ENCODE assay signal across 20 cellular contexts in the genomic region with DNA sequence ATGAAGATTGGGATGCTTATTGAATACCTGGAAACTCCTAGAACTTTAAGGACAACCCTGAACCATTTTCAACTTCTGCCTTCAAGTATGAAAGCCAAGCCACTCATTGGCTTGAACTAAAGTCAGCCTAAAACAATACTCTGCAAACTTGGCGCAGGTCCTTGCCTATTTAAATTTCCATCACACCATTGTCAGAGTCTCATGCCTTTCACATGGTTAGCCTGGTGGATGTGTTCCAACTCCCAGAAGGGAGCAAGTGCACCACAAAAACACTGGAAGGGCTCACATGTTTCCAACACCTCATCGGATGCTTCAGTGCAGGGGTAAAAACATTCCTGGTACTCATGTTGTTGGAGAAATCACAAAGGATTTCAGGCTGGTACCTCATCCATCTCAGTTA.
DNase-seq lines count a peak whose midpoint lies in the region; ATAC-seq and TF ChIP-seq lines count a peak whose summit lies in the region.
"Had no signal": no experiment of that assay in that cellular context is flagged by ENCODE, and none has a peak within 500 bp of the region (broad histone marks: within the 10 kb centered on the region; RNA-seq: fewer than 3 reads in every experiment).

No MANE protein-coding gene starts in this region.

- H3K27me3 ChIP-seq in MG63 (no peaks in the 10 kb centered on the region), skeletal muscle satellite cell (ENCODE audit: control insufficient read depth, insufficient read depth, low read length) (no peaks in the 10 kb centered on the region), H9 (ENCODE audit: insufficient read depth, low read length) (no peaks in the 10 kb centered on the region), adrenal gland (no peaks in the 10 kb centered on the region)
- H3K27me3 ChIP-seq: cardiac muscle cell, spleen had no signal

- H3K79me2 ChIP-seq in H9 (ENCODE audit: insufficient read depth, low read length): no peaks in the 10 kb centered on the region

- no peak overlapping the region for H3K56ac ChIP-seq in H9 (ENCODE audit: insufficient read length, low read depth, low read length)

- H2BK15ac ChIP-seq in H9 (ENCODE audit: low read depth, low read length): no peak overlapping the region

- H3K4me2 ChIP-seq in skeletal muscle satellite cell (ENCODE audit: low read length) (peak overlapping the region; percentile 6), H9 (ENCODE audit: insufficient read depth, insufficient read length, low read length) (no peak overlapping the region)

- no peaks in the 10 kb centered on the region for H3K36me3 ChIP-seq in MG63
- no peaks in the 10 kb centered on the region for H3K36me3 ChIP-seq in skeletal muscle satellite cell (ENCODE audit: insufficient read depth, low read length)
- H3K36me3 ChIP-seq in adrenal gland (replicated peaks in 1 of 2): no peaks in the 10 kb centered on the region
- H3K36me3 ChIP-seq: BE2C, cardiac muscle cell, spleen had no signal

- no peak overlapping the region for H4K91ac ChIP-seq in H9 (ENCODE audit: insufficient read length, low read depth, low read length)

- no peak overlapping the region for H2AFZ ChIP-seq in H9 (ENCODE audit: low read length)

- intact Hi-C loops in adrenal gland (cut with DNase I): no loop called here

- H3K9me3 Mint-ChIP-seq in H9: no peaks in the 10 kb centered on the region
- H3K9me3 Mint-ChIP-seq: activated naive CD4-positive, alpha-beta T cell treated with anti-CD3 and anti-CD28 coated beads, Interleukin-2, amount 50 U/mL, for 72 hours; activated T-cell treated with anti-CD3 and anti-CD28 coated beads, Interleukin-2, amount 50 U/mL, for 24 hours had no signal

- no peak overlapping the region for H3K18ac ChIP-seq in H9 (ENCODE audit: insufficient read length, low read depth, low read length)

- peaks cover 0 to 4% (median 0%) of the 10 kb centered on the region in 3 experiments; a peak in 2 of 7 replicates for H3K36me3 Mint-ChIP-seq in H9 (ENCODE audit: insufficient read depth in 1 of 3, low read depth in 3 of 3)
- H3K36me3 Mint-ChIP-seq: activated naive CD4-positive, alpha-beta T cell treated with anti-CD3 and anti-CD28 coated beads, Interleukin-2, amount 50 U/mL, for 72 hours had no signal

- H3K9ac ChIP-seq in skeletal muscle satellite cell (ENCODE audit: low read depth, low read length) (no peak overlapping the region), H9 (ENCODE audit: extremely low read depth, insufficient read length, low read length) (no peak overlapping the region)

- TF ChIP-seq CTCF in astrocyte of the cerebellum (IDR thresholded peaks at IDR 0.05; ENCODE audit: low read depth, low read length, missing control alignments) (no peak), H9 (conservative IDR thresholded peaks at IDR 0.05) (no peak), adrenal gland (IDR thresholded peaks at IDR 0.05) (no peak)

- no peak overlapping the region for H3K23ac ChIP-seq in H9 (ENCODE audit: insufficient read length, low read depth, low read length)

- H3K23me2 ChIP-seq in H9 (ENCODE audit: insufficient read length, low read depth, low read length, poor library complexity, severe bottlenecking): no peaks in the 10 kb centered on the region

- no peak for TF ChIP-seq POLR2A in adrenal gland (IDR thresholded peaks at IDR 0.05)

- H3T11ph ChIP-seq in H9 (ENCODE audit: low read length): no peak overlapping the region

- no peak overlapping the region for H3K4ac ChIP-seq in H9 (ENCODE audit: low read depth, low read length)

- no peaks in the 10 kb centered on the region; a peak in 3 of 4 replicates for H3K4me1 Mint-ChIP-seq in H9

- H3K14ac ChIP-seq in H9 (ENCODE audit: insufficient read depth, low read length): no peak overlapping the region

- H3K27ac Mint-ChIP-seq in H9: no peak overlapping the region
- H3K27ac Mint-ChIP-seq: activated naive CD4-positive, alpha-beta T cell treated with anti-CD3 and anti-CD28 coated beads, Interleukin-2, amount 50 U/mL, for 72 hours; activated T-cell treated with anti-CD3 and anti-CD28 coated beads, Interleukin-2, amount 50 U/mL, for 24 hours had no signal

- H2BK120ac ChIP-seq in H9 (ENCODE audit: low read depth, low read length, poor library complexity, severe bottlenecking): no peak overlapping the region

- H2AK5ac ChIP-seq in H9 (ENCODE audit: insufficient read length, low read length): no peak overlapping the region

- no peak for ATAC-seq in HG03095 (IDR thresholded peaks at IDR 0.05; ENCODE audit: unreplicated experiment)
- ATAC-seq: activated naive CD4-positive, alpha-beta T cell treated with anti-CD3 and anti-CD28 coated beads, Interleukin-2, amount 50 U/mL, for 72 hours; K562; left ventricle myocardium superior had no signal

- DNase-seq in MG63 (peak; percentile 31), astrocyte of the cerebellum (ENCODE audit: low read depth) (peak; percentile 88), fibroblast of the conjunctiva (ENCODE audit: low read depth) (peak; percentile 46), H9 (no peak), adrenal gland (no peak)
- DNase-seq: activated CD4-positive, alpha-beta T cell treated with anti-CD3 and anti-CD28 coated beads, Interleukin-2, amount 50 U/mL, for 48 hours; activated T-cell treated with anti-CD3 and anti-CD28 coated beads, Interleukin-2, amount 50 U/mL, for 24 hours; BE2C; effector CD4-positive, alpha-beta T cell; GF-D8; left ventricle myocardium superior; NCI-H1092 treated with DMSO at 0.1 percent for 48 hours; NCI-H774; RPMI8226; spleen had no signal

- H2BK12ac ChIP-seq in H9 (ENCODE audit: insufficient read length, low read depth, low read length): no peak overlapping the region

- in situ Hi-C loops in astrocyte of the cerebellum (cut with HindIII; ENCODE audit: low sequenced_read_pairs): no loop called here

- no peak overlapping the region for H2BK5ac ChIP-seq in H9 (ENCODE audit: insufficient read length, low read length)

- H3K4me1 ChIP-seq in skeletal muscle satellite cell (ENCODE audit: control insufficient read depth, insufficient read depth, low read length) (peaks cover 24% of the 10 kb centered on the region), H9 (ENCODE audit: insufficient read depth, low read length) (no peaks in the 10 kb centered on the region), adrenal gland (replicated peaks in 1 of 2) (no peaks in the 10 kb centered on the region)
- H3K4me1 ChIP-seq: BE2C, spleen had no signal

- H3K9me3 ChIP-seq in MG63 (no peaks in the 10 kb centered on the region), skeletal muscle satellite cell (replicated peaks; ENCODE audit: low read length) (no peaks in the 10 kb centered on the region), H9 (ENCODE audit: control insufficient read depth, low read depth, low read length) (no peaks in the 10 kb centered on the region), adrenal gland (replicated peaks in 1 of 3) (no peaks in the 10 kb centered on the region)
- H3K9me3 ChIP-seq: BE2C, spleen had no signal

- no peaks in the 10 kb centered on the region for H3K79me1 ChIP-seq in H9 (ENCODE audit: insufficient read depth, low read depth, low read length, poor library complexity, severe bottlenecking)

- no peak overlapping the region for H3K4me3 Mint-ChIP-seq in H9
- H3K4me3 Mint-ChIP-seq: activated T-cell treated with anti-CD3 and anti-CD28 coated beads, Interleukin-2, amount 50 U/mL, for 24 hours had no signal

- WGBS in H9 (ENCODE audit: extremely low coverage, insufficient read length, low lambda C conversion rate): no CpG with 5 or more reads among the region's 2 CpGs
- 71 to 100% (median 88%) methylated on average over 2 of the region's 2 CpGs for WGBS in adrenal gland, 4 donors

- H2BK20ac ChIP-seq in H9 (ENCODE audit: low read depth, low read length, poor library complexity, severe bottlenecking): no peak overlapping the region

- H3K27ac ChIP-seq in H9 (ENCODE audit: insufficient read length, low read depth, low read length) (no peak overlapping the region), adrenal gland (no peak overlapping the region)
- H3K27ac ChIP-seq: cardiac muscle cell, spleen had no signal

- no peak overlapping the region for H4K5ac ChIP-seq in H9 (ENCODE audit: insufficient read length, low read depth, low read length)

- H4K8ac ChIP-seq in H9 (replicated peaks; ENCODE audit: insufficient read length, low read depth, low read length): no peak overlapping the region

- no peaks in the 10 kb centered on the region for H3K27me3 Mint-ChIP-seq in H9 (ENCODE audit: low read depth)

- H3K4me3 ChIP-seq in MG63: no peak overlapping the region
- no peak overlapping the region for H3K4me3 ChIP-seq in astrocyte of the cerebellum (ENCODE audit: low read depth, low read length)
- H3K4me3 ChIP-seq in skeletal muscle satellite cell (ENCODE audit: low read length): no peak overlapping the region
- H3K4me3 ChIP-seq in adrenal gland: no peak overlapping the region
- H3K4me3 ChIP-seq: cardiac muscle cell, K562, spleen had no signal

- no peaks in the 10 kb centered on the region for H4K20me1 ChIP-seq in H9 (ENCODE audit: control insufficient read depth, insufficient read depth, insufficient read length)

Comparison
In these comparisons a context has a peak if more than half of its experiments do, and no peak if none do; other contexts are left out.
1. DNase-seq: peak in MG63 (single experiment), astrocyte of the cerebellum (single experiment) and fibroblast of the conjunctiva (single experiment); none in H9 (single experiment) and adrenal gland (0 of 7).